31 cellular contexts compared by ENCODE assay signal in genomic region chr12:114425031-114425626, GRCh38. TPM values are rescaled to one million over a fixed set of nuclear protein-coding genes. Genes with fewer than 3 reads are reported as not detected.
DNase-seq lines count a peak whose midpoint lies in the region; ATAC-seq, FAIRE-seq and TF ChIP-seq lines count a peak whose summit lies in the region.
"Had no signal": no experiment of that assay in that cellular context is flagged by ENCODE, and none has a peak within 500 bp of the region (broad histone marks: within the 10 kb centered on the region; RNA-seq: fewer than 3 reads in every experiment).

No MANE protein-coding gene starts in this region.

- H3K27me3 ChIP-seq in astrocyte (ENCODE audit: insufficient read depth, low read length) (no peaks in the 10 kb centered on the region), foreskin keratinocyte (no peaks in the 10 kb centered on the region)
- H3K27me3 ChIP-seq: ovary, right atrium auricular region had no signal

- DNase-seq in AG20443 (ENCODE audit: low spot score) = peak; percentile 70
- DNase-seq in H4 (ENCODE audit: low spot score) = peak; percentile 18
- no peak for DNase-seq in astrocyte (ENCODE audit: low read depth)
- DNase-seq in kidney tubule cell (ENCODE audit: low spot score) = peak; percentile 54
- no peak for DNase-seq in foreskin keratinocyte
- no peak for DNase-seq in KBM-7
- DNase-seq in DMS 273 treated with DMSO at 0.1 percent for 48 hours (lab: John Stamatoyannopoulos, UW) = no peak
- DNase-seq: activated CD4-positive, alpha-beta T cell treated with anti-CD3 and anti-CD28 coated beads, Interleukin-2, amount 10 ng/mL, durations not matched to agents 24 days and 14 days; activated gamma-delta T cell; activated T-cell treated with anti-CD3 and anti-CD28 coated beads, Interleukin-2, amount 50 U/mL, for 24 hours; CD8-positive, alpha-beta T cell; DMS153; heart left ventricle; Kasumi-1; MV-4-11; NCI-H146; NCI-H524; nephron progenitor cell; ovary; stimulated activated CD4-positive, alpha-beta T cell treated with anti-CD3 and anti-CD28 coated beads, Interleukin-1b, Interleukin-23, amount 100 ng/mL, for 48 hours had no signal

- in situ Hi-C loops in KBM-7 (cut with MboI; ENCODE audit: low pct_unique_long_range_greater_than_20kb, low sequenced_read_pairs) = no loop called here

- H3K4me2 ChIP-seq in astrocyte (ENCODE audit: low read length) = no peak overlapping the region
- H3K4me2 ChIP-seq: smooth muscle cell had no signal

- H3K4me1 Mint-ChIP-seq in astrocyte (ENCODE audit: low read depth, unreplicated experiment) = no peaks in the 10 kb centered on the region
- H3K4me1 Mint-ChIP-seq: activated CD4-positive, alpha-beta T cell treated with anti-CD3 and anti-CD28 coated beads, Interleukin-2, amount 10 ng/mL, durations not matched to agents 24 days and 14 days; central memory CD8-positive, alpha-beta T cell; nephron progenitor cell had no signal

- no peak overlapping the region for H3K4me3 Mint-ChIP-seq in astrocyte (ENCODE audit: unreplicated experiment)
- H3K4me3 Mint-ChIP-seq: activated CD4-positive, alpha-beta T cell treated with anti-CD3 and anti-CD28 coated beads, Interleukin-2, amount 10 ng/mL, durations not matched to agents 24 days and 14 days; activated T-cell treated with anti-CD3 and anti-CD28 coated beads, Interleukin-2, amount 50 U/mL, for 24 hours; CD8-positive, alpha-beta T cell; central memory CD8-positive, alpha-beta T cell; dendritic cell treated with granulocyte-macrophage colony-stimulating factor and Interleukin-4, amounts not matched to agents 40 ng/mL and 50 ng/mL, for 4 days; nephron progenitor cell; type B pancreatic cell had no signal

- no peak overlapping the region for H3K9ac ChIP-seq in astrocyte (ENCODE audit: low read length)

- no peaks in the 10 kb centered on the region for H3K9me3 ChIP-seq in astrocyte (ENCODE audit: insufficient read depth, low read depth, low read length)
- H3K9me3 ChIP-seq: heart left ventricle, ovary, right atrium auricular region had no signal

- no peak for TF ChIP-seq CTCF in astrocyte (IDR thresholded peaks at IDR 0.05; ENCODE audit: insufficient read depth, low read depth, low read length)
- TF ChIP-seq CTCF in foreskin keratinocyte (conservative IDR thresholded peaks at IDR 0.05) = no peak

- no peak overlapping the region for H3K4me3 ChIP-seq in astrocyte (ENCODE audit: insufficient read depth, low read depth, low read length)
- H3K4me3 ChIP-seq: heart left ventricle, ovary, right atrium auricular region, smooth muscle cell had no signal

- H3K27ac Mint-ChIP-seq in astrocyte (ENCODE audit: unreplicated experiment) = no peak overlapping the region
- H3K27ac Mint-ChIP-seq: activated CD4-positive, alpha-beta T cell treated with anti-CD3 and anti-CD28 coated beads, Interleukin-2, amount 10 ng/mL, durations not matched to agents 24 days and 14 days; activated T-cell treated with anti-CD3 and anti-CD28 coated beads, Interleukin-2, amount 50 U/mL, for 24 hours; CD8-positive, alpha-beta T cell; dendritic cell treated with granulocyte-macrophage colony-stimulating factor and Interleukin-4, amounts not matched to agents 40 ng/mL and 50 ng/mL, for 4 days; nephron progenitor cell; type B pancreatic cell had no signal

- FAIRE-seq in astrocyte (lab: Jason Lieb, UNC) = peak; percentile 83
- FAIRE-seq: G401.6 had no signal

- no peaks in the 10 kb centered on the region for H3K36me3 ChIP-seq in astrocyte (ENCODE audit: insufficient read depth, low read length)
- H3K36me3 ChIP-seq: heart left ventricle, ovary had no signal

- H3K79me2 ChIP-seq in astrocyte (ENCODE audit: insufficient read depth, low read length) = no peaks in the 10 kb centered on the region

- ATAC-seq in HG02798 (IDR thresholded peaks at IDR 0.05; ENCODE audit: poor library complexity, unreplicated experiment) (no peak), foreskin keratinocyte (no peak)
- ATAC-seq: CD8-positive, alpha-beta T cell; HCT116; heart left ventricle; Right ventricle myocardium inferior had no signal

- no peak overlapping the region for H3K27ac ChIP-seq in astrocyte (ENCODE audit: low read depth, low read length)
- no peak overlapping the region for H3K27ac ChIP-seq in foreskin keratinocyte
- H3K27ac ChIP-seq: heart left ventricle, ovary, right atrium auricular region had no signal

- peaks cover 75% of the 10 kb centered on the region for H3K27me3 Mint-ChIP-seq in astrocyte (ENCODE audit: low read depth, unreplicated experiment)
- H3K27me3 Mint-ChIP-seq: activated CD4-positive, alpha-beta T cell treated with anti-CD3 and anti-CD28 coated beads, Interleukin-2, amount 10 ng/mL, durations not matched to agents 24 days and 14 days had no signal

- H3K4me1 ChIP-seq in astrocyte (ENCODE audit: insufficient read depth, low read length) (no peaks in the 10 kb centered on the region), foreskin keratinocyte (no peaks in the 10 kb centered on the region)
- H3K4me1 ChIP-seq: heart left ventricle had no signal

- no peak overlapping the region for H2AFZ ChIP-seq in astrocyte (ENCODE audit: low read depth, low read length)

- peaks cover 3% of the 10 kb centered on the region for H3K9me3 Mint-ChIP-seq in astrocyte (ENCODE audit: unreplicated experiment)
- H3K9me3 Mint-ChIP-seq: activated CD4-positive, alpha-beta T cell treated with anti-CD3 and anti-CD28 coated beads, Interleukin-2, amount 10 ng/mL, durations not matched to agents 24 days and 14 days; activated T-cell treated with anti-CD3 and anti-CD28 coated beads, Interleukin-2, amount 50 U/mL, for 24 hours; central memory CD8-positive, alpha-beta T cell; dendritic cell treated with granulocyte-macrophage colony-stimulating factor and Interleukin-4, amounts not matched to agents 40 ng/mL and 50 ng/mL, for 4 days; nephron progenitor cell; type B pancreatic cell had no signal

- no peaks in the 10 kb centered on the region for H4K20me1 ChIP-seq in astrocyte (ENCODE audit: insufficient read depth, low read length)

- H3K36me3 Mint-ChIP-seq in astrocyte (ENCODE audit: low read depth, unreplicated experiment) = no peaks in the 10 kb centered on the region
- H3K36me3 Mint-ChIP-seq: CD8-positive, alpha-beta T cell; type B pancreatic cell had no signal

RNA-seq across cellular contexts. Expression of gene TBX5, which starts 19.2 kb away (rescaled TPM):
- not detected in 2 replicates for total RNA-seq in H4 (2014; rRNA removed; shearing (Covaris generic))
- total RNA-seq in astrocyte (not detected in 2 replicates), foreskin keratinocyte (not detected in 2 replicates)
- not detected in 2 replicates for polyA plus RNA-seq in foreskin keratinocyte
- total RNA-seq: activated CD4-positive, alpha-beta T cell treated with anti-CD3 and anti-CD28 coated beads, Interleukin-2, amount 10 ng/mL, durations not matched to agents 24 days and 14 days; CD8-positive, alpha-beta T cell; kidney epithelial cell; lung microvascular endothelial cell; smooth muscle cell had no signal
- polyA plus RNA-seq: smooth muscle cell had no signal

Comparison
In these comparisons a context has a peak if more than half of its experiments do, and no peak if none do; other contexts are left out.
1. DNase-seq: peak in AG20443 (single experiment), H4 (single experiment) and kidney tubule cell (single experiment); none in astrocyte (single experiment), foreskin keratinocyte (0 of 2), KBM-7 (single experiment) and DMS 273 treated with DMSO at 0.1 percent for 48 hours (single experiment).